12 cellular contexts compared by ENCODE assay signal in genomic region chr10:11517150-11517549, GRCh38.
DNase-seq lines count a peak whose midpoint lies in the region; ATAC-seq and TF ChIP-seq lines count a peak whose summit lies in the region.
"Had no signal": no experiment of that assay in that cellular context is flagged by ENCODE, and none has a peak within 500 bp of the region (broad histone marks: within the 10 kb centered on the region; RNA-seq: fewer than 3 reads in every experiment).

No MANE protein-coding gene starts in this region.

- no peaks in the 10 kb centered on the region for H3K27me3 Mint-ChIP-seq in activated B cell treated with CpG ODN at 0.5 μM for 24 hours
- H3K27me3 Mint-ChIP-seq: activated naive CD8-positive, alpha-beta T cell had no signal

- H3K27ac ChIP-seq in brain microvascular endothelial cell, result no peak overlapping the region
- H3K27ac ChIP-seq: right atrium auricular region had no signal

- H3K27me3 ChIP-seq in GM06990 (replicated peaks; ENCODE audit: control insufficient read depth, insufficient read depth, low read length), result no peaks in the 10 kb centered on the region
- H3K27me3 ChIP-seq in brain microvascular endothelial cell (replicated peaks), result no peaks in the 10 kb centered on the region
- H3K27me3 ChIP-seq: right atrium auricular region had no signal

- H3K4me3 ChIP-seq in GM06990 (replicated peaks; ENCODE audit: low read depth, low read length), result no peak overlapping the region
- no peak overlapping the region for H3K4me3 ChIP-seq in brain microvascular endothelial cell (ENCODE audit: low read depth, low read length)
- H3K4me3 ChIP-seq: right atrium auricular region had no signal

- POLR2A ChIA-PET in activated B cell treated with CpG ODN at 0.5 μM for 24 hours (lab: Charles Lee), result no interaction called here

- H3K9me3 Mint-ChIP-seq in activated B cell treated with CpG ODN at 0.5 μM for 24 hours, result no peaks in the 10 kb centered on the region

- TF ChIP-seq CTCF in GM06990 (IDR thresholded peaks at IDR 0.05; ENCODE audit: insufficient read depth, low read length, poor library complexity, severe bottlenecking) (no peak), activated B cell treated with CpG ODN at 0.5 μM for 24 hours (IDR thresholded peaks at IDR 0.05) (no peak), brain microvascular endothelial cell (IDR thresholded peaks at IDR 0.05; ENCODE audit: low read depth, low read length, missing control alignments) (no peak)

- peak overlapping the region; percentile 48 for H3K4me3 Mint-ChIP-seq in activated B cell treated with CpG ODN at 0.5 μM for 24 hours
- H3K4me3 Mint-ChIP-seq: activated naive CD8-positive, alpha-beta T cell had no signal

- CTCF ChIA-PET in activated B cell treated with CpG ODN at 0.5 μM for 24 hours (lab: Charles Lee), result interaction anchor here (0.9 to 4.0 kb wide), 3 partner anchors 14 to 241 kb away, joined by 3 to 76 read pairs (median 11); no protein-coding TSS in a partner anchor

- H3K36me3 Mint-ChIP-seq in activated B cell treated with CpG ODN at 0.5 μM for 24 hours (ENCODE audit: low read depth), result peaks cover 55% of the 10 kb centered on the region
- H3K36me3 Mint-ChIP-seq: activated naive CD8-positive, alpha-beta T cell had no signal

- peak; percentile 28 for DNase-seq in GM06990 (ENCODE audit: extremely low read depth, insufficient read length)
- no peak for DNase-seq in activated B cell treated with CpG ODN at 0.5 μM for 24 hours
- DNase-seq in NCI-H187 (lab: John Stamatoyannopoulos, UW), result no peak
- no peak for DNase-seq in brain microvascular endothelial cell
- no peak for DNase-seq in NCI-H187 treated with DMSO at 0.1 percent for 48 hours (lab: John Stamatoyannopoulos, UW)
- no peak for DNase-seq in NK-92 (lab: John Stamatoyannopoulos, UW; ENCODE audit: unreplicated experiment)
- DNase-seq: left colon, NCI-H510A treated with DMSO at 0.1 percent for 48 hours had no signal

- ATAC-seq in GM19043 (IDR thresholded peaks at IDR 0.05; ENCODE audit: low read depth, unreplicated experiment) (peak; percentile 36), HG02973 (IDR thresholded peaks at IDR 0.05; ENCODE audit: unreplicated experiment) (peak; percentile 50), activated B cell treated with CpG ODN at 0.5 μM for 24 hours (ENCODE audit: low read depth) (peak; percentile 40)
- ATAC-seq: left colon had no signal

- peak overlapping the region; percentile 82 for H3K27ac Mint-ChIP-seq in activated B cell treated with CpG ODN at 0.5 μM for 24 hours
- H3K27ac Mint-ChIP-seq: activated naive CD8-positive, alpha-beta T cell had no signal

- peaks cover 52% of the 10 kb centered on the region for H3K4me1 Mint-ChIP-seq in activated B cell treated with CpG ODN at 0.5 μM for 24 hours

- intact Hi-C loops in activated B cell treated with CpG ODN at 0.5 μM for 24 hours (cut with micrococcal nuclease), result loop anchor here (2.0 kb wide), 2 partner anchors 36 to 62 kb away; no protein-coding TSS in a partner anchor

- in situ Hi-C loops in brain microvascular endothelial cell (cut with HindIII; ENCODE audit: low pct_ligation_motif_present, low sequenced_read_pairs), result loop anchor here (25.0 kb wide), 1 partner anchor 245 kb away; no protein-coding TSS in a partner anchor

- H3K36me3 ChIP-seq in GM06990 (ENCODE audit: control insufficient read depth, insufficient read depth, low read length) (no peaks in the 10 kb centered on the region; the same call in 1 of the 2 replicates), brain microvascular endothelial cell (replicated peaks) (no peaks in the 10 kb centered on the region)
- H3K36me3 ChIP-seq: right atrium auricular region had no signal
